ENCODE assay signal across 8 cellular contexts in genomic region chr16:1492923-1493745, GRCh38. TPM values are rescaled to one million over a fixed set of nuclear protein-coding genes. Genes with fewer than 3 reads are reported as not detected.
DNase-seq lines count a peak whose midpoint lies in the region; ATAC-seq, FAIRE-seq and TF ChIP-seq lines count a peak whose summit lies in the region.

TELO2 (plus strand) TSS chr16:1493360; CDS start chr16:1494282, 922 bp downstream.

- no peaks in the 10 kb centered on the region for H3K9me3 Mint-ChIP-seq in central memory CD8-positive, alpha-beta T cell

- peak; percentile 76 for ATAC-seq in HG02885 (IDR thresholded peaks at IDR 0.05; ENCODE audit: poor library complexity, unreplicated experiment)
- peak; percentile 84 for ATAC-seq in central memory CD8-positive, alpha-beta T cell (replicated peaks; ENCODE audit: extremely low read depth, poor library complexity, severe bottlenecking)
- ATAC-seq in GM18519 (IDR thresholded peaks at IDR 0.05; ENCODE audit: low FRiP score, unreplicated experiment): no peak

- dilution Hi-C loops in keratinocyte (cut with MboI; ENCODE audit: extremely low pct_ligation_motif_present, low sequenced_read_pairs): no loop called here

- H3K27ac Mint-ChIP-seq in central memory CD8-positive, alpha-beta T cell (ENCODE audit: low read depth): peak within 1 kb of the TSS; percentile 94

- peaks cover 19% of the 10 kb centered on the region for H3K4me1 ChIP-seq in keratinocyte (ENCODE audit: control insufficient read depth, extremely low read depth, insufficient read depth, low read length)

- H3K36me3 ChIP-seq in keratinocyte (ENCODE audit: control insufficient read depth in 2 of 2, extremely low read depth in 1 of 2, insufficient read depth in 2 of 2, low read length in 2 of 2): peaks cover 2 to 4% of the 10 kb centered on the region in 2 experiments

- peak within 1 kb of the TSS; percentile 95 for H3K4me3 ChIP-seq in GM12865 (ENCODE audit: low read depth, low read length)
- H3K4me3 ChIP-seq in keratinocyte (ENCODE audit: control insufficient read depth in 2 of 3, extremely low read depth in 1 of 3, insufficient read depth in 2 of 3, low read depth in 1 of 3, low read length in 3 of 3): peak within 1 kb of the TSS; percentile 67 to 85 (median 77)

- H3K9me3 ChIP-seq in keratinocyte (ENCODE audit: control insufficient read depth, low read depth, low read length): no peaks in the 10 kb centered on the region

- peak within 1 kb of the TSS; percentile 91 for H3K4me2 ChIP-seq in keratinocyte (ENCODE audit: control insufficient read depth, extremely low read depth, insufficient read depth, low read depth, low read length)

- no peak for TF ChIP-seq CTCF in GM12865 (IDR thresholded peaks at IDR 0.05; ENCODE audit: insufficient read depth, low read depth, low read length, missing control alignments)
- TF ChIP-seq CTCF in keratinocyte (optimal IDR thresholded peaks at IDR 0.05 in 1 of 3, IDR thresholded peaks at IDR 0.05 in 1 of 3, conservative IDR thresholded peaks at IDR 0.05 in 1 of 3; ENCODE audit: extremely low read depth in 1 of 3, insufficient read depth in 2 of 3, low read length in 3 of 3): no peak

- peaks cover 9% of the 10 kb centered on the region for H3K4me1 Mint-ChIP-seq in central memory CD8-positive, alpha-beta T cell

- H3K4me3 Mint-ChIP-seq in central memory CD8-positive, alpha-beta T cell: peak within 1 kb of the TSS; percentile 88

- no peaks in the 10 kb centered on the region for H3K27me3 Mint-ChIP-seq in central memory CD8-positive, alpha-beta T cell

- peak within 1 kb of the TSS; percentile 86 for H3K9ac ChIP-seq in keratinocyte (ENCODE audit: control insufficient read depth, extremely low read depth, insufficient read depth, low read length)

- no peak for FAIRE-seq in keratinocyte (lab: Jason Lieb, UNC)

- H3K79me2 ChIP-seq in keratinocyte (ENCODE audit: control insufficient read depth, insufficient read depth, low read length): peaks cover 30% of the 10 kb centered on the region

- peaks cover 5% of the 10 kb centered on the region for H3K36me3 Mint-ChIP-seq in central memory CD8-positive, alpha-beta T cell (ENCODE audit: insufficient read depth)

- DNase-seq in GM12865 (ENCODE audit: low read depth) (peak; percentile 91), NCI-H2196 (lab: John Stamatoyannopoulos, UW; ENCODE audit: unreplicated experiment) (peak; percentile 92), keratinocyte (ENCODE audit: low read depth, low spot score) (peak; percentile 21)
- peak; percentile 76 for DNase-seq in activated CD4-positive, alpha-beta T cell treated with anti-CD3 and anti-CD28 coated beads for 1 hour
- DNase-seq in central memory CD8-positive, alpha-beta T cell (ENCODE audit: low spot score in 2 of 2): peak; percentile 76 to 81
- peak; percentile 90 for DNase-seq in stimulated activated CD4-positive, alpha-beta T cell treated with anti-CD3 and anti-CD28 coated beads, Interleukin-12 subunit alpha, Interleukin-12 subunit beta, amount 100 ng/mL, for 4 hours

- no peaks in the 10 kb centered on the region for H4K20me1 ChIP-seq in keratinocyte (ENCODE audit: control insufficient read depth, extremely low read depth, insufficient read depth, low read length)

- peak within 1 kb of the TSS; percentile 84 for H3K27ac ChIP-seq in keratinocyte (ENCODE audit: control insufficient read depth, insufficient read depth, low read length)

- peak within 1 kb of the TSS; percentile 97 for H2AFZ ChIP-seq in keratinocyte (ENCODE audit: control insufficient read depth, low read length)

- H3K27me3 ChIP-seq in keratinocyte (ENCODE audit: control insufficient read depth, extremely low read depth, insufficient read depth, low read length): no peaks in the 10 kb centered on the region

- H3K9me1 ChIP-seq in keratinocyte (ENCODE audit: control insufficient read depth, extremely low read depth, insufficient read depth, low read length): no peaks in the 10 kb centered on the region

RNA-seq across cellular contexts. Expression of gene TELO2, which starts in this region (rescaled TPM):
- polyA plus RNA-seq in keratinocyte: 7.9 to 11.3 TPM (median 11.3 TPM) in 3 replicates
- 4.3 TPM for polyA plus RNA-seq in keratinocyte (2011; ENCODE audit: low read depth)
- 2.7 and 7.5 TPM in 2 replicates for polyA plus RNA-seq in keratinocyte (2011; cell fraction: cytosol; rRNA removed)
- polyA plus RNA-seq in keratinocyte (2011; cell fraction: nucleus; rRNA removed): 36.3 and 41.6 TPM in 2 replicates
- 9.1 and 18.3 TPM in 2 replicates for polyA plus RNA-seq in keratinocyte (2012; ENCODE audit: low replicate concordance)
- polyA minus RNA-seq in keratinocyte: 4.9 to 14.3 TPM (median 5.1 TPM) in 3 replicates
- 15.3 TPM for polyA minus RNA-seq in keratinocyte (2011; cell fraction: cytosol; rRNA and poly(A)+ RNA removed)
- 17.3 and 18.2 TPM in 2 replicates for polyA minus RNA-seq in keratinocyte (2011; cell fraction: nucleus; rRNA and poly(A)+ RNA removed)

Comparison
In these comparisons a context has a peak if more than half of its experiments do, and no peak if none do; other contexts are left out.
1. DNase-seq: peak in every context shown above with its lines; median percentile 92 in NCI-H2196; 91 in GM12865; 90 in stimulated activated CD4-positive, alpha-beta T cell treated with anti-CD3 and anti-CD28 coated beads, Interleukin-12 subunit alpha, Interleukin-12 subunit beta, amount 100 ng/mL, for 4 hours; 78 in central memory CD8-positive, alpha-beta T cell; 76 in activated CD4-positive, alpha-beta T cell treated with anti-CD3 and anti-CD28 coated beads for 1 hour; 21 in keratinocyte.